1 cellular context compared by ENCODE assay signal in genomic region chr4:5992171-5993062, GRCh38.
TF ChIP-seq lines count a peak whose summit lies in the region.

No MANE protein-coding gene starts in this region.

TF ChIP-seq in SK-N-SH treated with all-trans-retinoic acid at 6 μM for 48 hours, 23 proteins besides CTCF, POLR2A, EP300 and RAD21 (continued from another document):
- TF ChIP-seq ZFP3 (CRISPR knock-in tag; IDR thresholded peaks at IDR 0.05) (no peak), TOX (CRISPR knock-in tag; IDR thresholded peaks at IDR 0.05; ENCODE audit: borderline replicate concordance) (no peak), ZNF70 (CRISPR knock-in tag; IDR thresholded peaks at IDR 0.05) (no peak)
TF ChIP-seq in SK-N-SH treated with all-trans-retinoic acid at 6 μM for 48 hours: peak in this region for 0.
